Comparison of ENCODE assay signal across 29 cellular contexts in the genomic region with DNA sequence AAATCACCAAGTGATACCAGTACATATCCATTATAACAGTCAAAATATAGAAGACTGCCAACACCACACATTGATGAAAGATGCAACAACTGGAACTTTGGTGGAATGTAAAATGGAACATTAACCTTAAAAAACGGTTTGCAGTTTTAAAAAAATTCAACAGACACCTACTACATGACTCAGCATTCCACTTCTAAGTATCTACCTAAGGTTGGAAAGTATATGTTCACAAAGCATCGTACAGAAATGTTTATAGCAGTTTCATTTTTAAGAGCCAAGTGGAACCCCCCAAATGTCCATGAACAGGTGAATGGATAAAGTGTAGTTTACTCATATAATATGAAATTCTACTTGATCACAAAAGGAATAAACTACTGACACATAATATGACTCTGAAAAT.
"Had no signal": no experiment of that assay in that cellular context is flagged by ENCODE, and none has a peak within 500 bp of the region (broad histone marks: within the 10 kb centered on the region; RNA-seq: fewer than 3 reads in every experiment).

No MANE protein-coding gene starts in this region.

- ATAC-seq: activated CD8-positive, alpha-beta memory T cell treated with anti-CD3 and anti-CD28 coated beads, Interleukin-2, amount 10 ng/mL, durations not matched to agents 7 days and 5 days; activated CD8-positive, alpha-beta T cell treated with anti-CD3 and anti-CD28 coated beads, Interleukin-2, amount 10 ng/mL, durations not matched to agents 7 days and 5 days; activated naive CD8-positive, alpha-beta T cell treated with anti-CD3 and anti-CD28 coated beads, Interleukin-2, amount 50 U/mL, for 24 hours had no signal

- H3K4me3 ChIP-seq: ascending aorta, cardiac muscle cell had no signal

- DNase-seq: activated B cell treated with CpG ODN at 0.5 μM for 24 hours; activated CD4-positive, alpha-beta memory T cell treated with anti-CD3 and anti-CD28 coated beads, Interleukin-2, amount 10 ng/mL, durations not matched to agents 7 days and 5 days; activated CD4-positive, alpha-beta T cell treated with anti-CD3 and anti-CD28 coated beads for 48 hours; activated CD4-positive, alpha-beta T cell treated with anti-CD3 and anti-CD28 coated beads, Interleukin-2, amount 10 ng/mL, durations not matched to agents 7 days and 5 days; activated CD4-positive, alpha-beta T cell treated with anti-CD3 and anti-CD28 coated beads, Interleukin-2, amount 50 U/mL, for 48 hours; activated CD4-positive, CD25-positive, alpha-beta regulatory T cell treated with anti-CD3 and anti-CD28 coated beads, Interleukin-2, amount 50 U/mL, for 72 hours; activated CD8-positive, alpha-beta memory T cell treated with anti-CD3 and anti-CD28 coated beads for 24 hours; activated CD8-positive, alpha-beta memory T cell treated with anti-CD3 and anti-CD28 coated beads, Interleukin-2, amount 10 ng/mL, durations not matched to agents 7 days and 5 days; activated CD8-positive, alpha-beta memory T cell treated with anti-CD3 and anti-CD28 coated beads, Interleukin-2, amount 50 U/mL, for 48 hours; activated CD8-positive, alpha-beta T cell treated with anti-CD3 and anti-CD28 coated beads, Interleukin-2, amount 10 ng/mL, durations not matched to agents 7 days and 5 days; activated effector memory CD4-positive, alpha-beta T cell treated with Interleukin-2 at 50 U/mL for 16 hours; activated gamma-delta T cell; activated naive CD4-positive, alpha-beta T cell treated with anti-CD3 and anti-CD28 coated beads, Interleukin-2, amount 10 ng/mL, durations not matched to agents 7 days and 5 days; activated naive CD4-positive, alpha-beta T cell treated with Interleukin-2 at 50 U/mL for 16 hours; activated naive CD8-positive, alpha-beta T cell treated with anti-CD3 and anti-CD28 coated beads, Interleukin-2, amount 10 ng/mL, durations not matched to agents 7 days and 5 days; activated naive CD8-positive, alpha-beta T cell treated with anti-CD3 and anti-CD28 coated beads, Interleukin-2, amount 50 U/mL, for 24 hours; activated T-cell treated with anti-CD3 and anti-CD28 coated beads, Interleukin-2, amount 50 U/mL, for 24 hours; activated T-cell treated with anti-CD3 and anti-CD28 coated beads, Interleukin-2, amount 50 U/mL, for 48 hours; amygdala; anterior cingulate cortex; caudate nucleus; cerebellar nuclear complex; T-helper 2 cell; T-helper 9 cell had no signal

- H3K27ac ChIP-seq: ascending aorta, cardiac muscle cell, VCaP had no signal

- H3K36me3 ChIP-seq: ascending aorta, cardiac muscle cell had no signal

- H3K4me1 ChIP-seq: ascending aorta had no signal

- H3K9me3 ChIP-seq: ascending aorta had no signal

- FAIRE-seq: bronchial epithelial cell, TTC549 had no signal

- H3K27me3 ChIP-seq: ascending aorta, cardiac muscle cell had no signal
